ENCODE assay signal across 24 cellular contexts in genomic region chr10:33635967-33636366, GRCh38.
DNase-seq lines count a peak whose midpoint lies in the region; ATAC-seq and TF ChIP-seq lines count a peak whose summit lies in the region.
"Had no signal": no experiment of that assay in that cellular context is flagged by ENCODE, and none has a peak within 500 bp of the region (broad histone marks: within the 10 kb centered on the region; RNA-seq: fewer than 3 reads in every experiment).

No MANE protein-coding gene starts in this region.

- H3K4me3 ChIP-seq in GM23338 (no peak overlapping the region), hepatocyte (no peak overlapping the region)
- H3K4me3 ChIP-seq: BLaER1, GM12878 had no signal

- H2AFZ ChIP-seq in GM23338 (peak overlapping the region; percentile 40; the same call in 1 of the 2 replicates), hepatocyte (no peak overlapping the region)

- no peaks in the 10 kb centered on the region for H3F3A ChIP-seq in GM23338 (replicated peaks; ENCODE audit: low read depth)

- no peak overlapping the region for H3K4me3 Mint-ChIP-seq in GM23338
- H3K4me3 Mint-ChIP-seq: CD14-positive monocyte; CD4-positive, alpha-beta memory T cell; CD4-positive, CD25-positive, alpha-beta regulatory T cell; CD8-positive, alpha-beta memory T cell had no signal

- H3K4me2 ChIP-seq in GM23338 (no peak overlapping the region), hepatocyte (no peak overlapping the region)
- H3K4me2 ChIP-seq: BLaER1 had no signal

- H3K4me1 ChIP-seq in GM23338 (ENCODE audit: insufficient read depth) (no peaks in the 10 kb centered on the region), hepatocyte (ENCODE audit: insufficient read depth) (no peaks in the 10 kb centered on the region)
- H3K4me1 ChIP-seq: BLaER1 had no signal

- H3K27me3 ChIP-seq in GM23338 (ENCODE audit: insufficient read depth) = no peaks in the 10 kb centered on the region
- no peaks in the 10 kb centered on the region for H3K27me3 ChIP-seq in hepatocyte
- H3K27me3 ChIP-seq: BE2C, BLaER1 had no signal

- no peaks in the 10 kb centered on the region for H4K20me1 ChIP-seq in GM23338 (replicated peaks; ENCODE audit: insufficient read depth)
- H4K20me1 ChIP-seq in hepatocyte (ENCODE audit: insufficient read depth, poor library complexity, severe bottlenecking) = no peaks in the 10 kb centered on the region
- H4K20me1 ChIP-seq: BLaER1 had no signal

- no peak overlapping the region for H3K27ac ChIP-seq in GM23338 (ENCODE audit: low read depth)
- H3K27ac ChIP-seq in hepatocyte = peak overlapping the region; percentile 31
- H3K27ac ChIP-seq: BLaER1 had no signal

- H3K27ac Mint-ChIP-seq in GM23338 = no peak overlapping the region
- H3K27ac Mint-ChIP-seq: CD14-positive monocyte; CD4-positive, alpha-beta memory T cell; CD4-positive, CD25-positive, alpha-beta regulatory T cell; CD8-positive, alpha-beta memory T cell had no signal

- no peaks in the 10 kb centered on the region for H3K79me2 ChIP-seq in GM23338 (replicated peaks; ENCODE audit: insufficient read depth)
- H3K79me2 ChIP-seq in hepatocyte = no peaks in the 10 kb centered on the region

- H3K36me3 Mint-ChIP-seq in GM23338 (ENCODE audit: low read depth) = no peaks in the 10 kb centered on the region; the same call in 2 of the 3 replicates
- H3K36me3 Mint-ChIP-seq: CD14-positive monocyte; CD4-positive, alpha-beta memory T cell; CD4-positive, CD25-positive, alpha-beta regulatory T cell; CD8-positive, alpha-beta memory T cell had no signal

- no peak for DNase-seq in GM23338 (ENCODE audit: low spot score)
- peak; percentile 55 for DNase-seq in SK-N-DZ (ENCODE audit: low spot score)
- no peak for DNase-seq in hepatocyte (ENCODE audit: low spot score)
- DNase-seq in NCI-H1436 (lab: John Stamatoyannopoulos, UW) = no peak
- no peak for DNase-seq in NCI-H2227 treated with DMSO at 0.1 percent for 48 hours (lab: John Stamatoyannopoulos, UW)
- no peak for DNase-seq in NCI-H2081 (lab: John Stamatoyannopoulos, UW)
- DNase-seq: 8988T; ACHN; BE2C; C1 segment of cervical spinal cord; CD4-positive, CD25-positive, alpha-beta regulatory T cell; CD8-positive, alpha-beta memory T cell; COR-L47; DMS 273 treated with DMSO at 0.1 percent for 48 hours; DMS153; DMS53; DMS79; DND-41; EL; GDM1 had no signal

- TF ChIP-seq CTCF in GM23338 (conservative IDR thresholded peaks at IDR 0.05; ENCODE audit: low read depth in 2 of 2) (no peak), hepatocyte (IDR thresholded peaks at IDR 0.05; ENCODE audit: poor library complexity) (no peak)

- no peaks in the 10 kb centered on the region; the same call in 2 of the 3 replicates for H3K4me1 Mint-ChIP-seq in GM23338
- H3K4me1 Mint-ChIP-seq: CD14-positive monocyte; CD4-positive, alpha-beta memory T cell; CD4-positive, CD25-positive, alpha-beta regulatory T cell; CD8-positive, alpha-beta memory T cell had no signal

- H3K9me3 Mint-ChIP-seq in GM23338 = peaks cover 5% of the 10 kb centered on the region; the same call in 2 of the 3 replicates
- H3K9me3 Mint-ChIP-seq: CD4-positive, CD25-positive, alpha-beta regulatory T cell; CD8-positive, alpha-beta memory T cell had no signal

- H3K9me3 ChIP-seq in hepatocyte (ENCODE audit: low read depth) = no peaks in the 10 kb centered on the region
- H3K9me3 ChIP-seq: BE2C, BLaER1 had no signal

- ATAC-seq in GM23338 = no peak
- ATAC-seq: GM12878 had no signal

- H3K36me3 ChIP-seq in GM23338 (ENCODE audit: insufficient read depth) (no peaks in the 10 kb centered on the region), hepatocyte (replicated peaks; ENCODE audit: insufficient read depth, low read depth) (no peaks in the 10 kb centered on the region)
- H3K36me3 ChIP-seq: BE2C, BLaER1 had no signal

- H3K27me3 Mint-ChIP-seq in GM23338 (ENCODE audit: insufficient read depth, low read depth, poor library complexity) = peaks cover 6% of the 10 kb centered on the region
- H3K27me3 Mint-ChIP-seq: CD8-positive, alpha-beta memory T cell had no signal

- 55% methylated on average over 5 of the region's 5 CpGs for WGBS in hepatocyte (ENCODE audit: low lambda C conversion rate, missing lambda C conversion rate)

- H3K9me2 ChIP-seq in GM23338 (ENCODE audit: insufficient read depth) (peaks cover 11% of the 10 kb centered on the region), hepatocyte (replicated peaks; ENCODE audit: insufficient read depth) (no peaks in the 10 kb centered on the region)

TF ChIP-seq in GM23338, 12 proteins besides CTCF, POLR2A, EP300 and RAD21 (continues in another document):
- TF ChIP-seq ZNF462 (CRISPR knock-in tag; IDR thresholded peaks at IDR 0.05) (no peak), NANOG (IDR thresholded peaks at IDR 0.05; ENCODE audit: borderline replicate concordance) (no peak), ZNF114 (CRISPR knock-in tag; IDR thresholded peaks at IDR 0.05) (no peak), ZNF331 (CRISPR knock-in tag; IDR thresholded peaks at IDR 0.05; ENCODE audit: low read depth) (no peak), POLR2AphosphoS5 (IDR thresholded peaks at IDR 0.05; ENCODE audit: low read depth) (no peak), STAT1 (IDR thresholded peaks at IDR 0.05; ENCODE audit: unreplicated experiment) (no peak), EZH2 (IDR thresholded peaks at IDR 0.05; ENCODE audit: low read depth, unreplicated experiment) (no peak), ETS1 (IDR thresholded peaks at IDR 0.05) (no peak), CREB1 (CRISPR knock-in tag; IDR thresholded peaks at IDR 0.05; ENCODE audit: low read depth) (no peak)
